Comparison of ENCODE assay signal across 8 cellular contexts in the genomic region with DNA sequence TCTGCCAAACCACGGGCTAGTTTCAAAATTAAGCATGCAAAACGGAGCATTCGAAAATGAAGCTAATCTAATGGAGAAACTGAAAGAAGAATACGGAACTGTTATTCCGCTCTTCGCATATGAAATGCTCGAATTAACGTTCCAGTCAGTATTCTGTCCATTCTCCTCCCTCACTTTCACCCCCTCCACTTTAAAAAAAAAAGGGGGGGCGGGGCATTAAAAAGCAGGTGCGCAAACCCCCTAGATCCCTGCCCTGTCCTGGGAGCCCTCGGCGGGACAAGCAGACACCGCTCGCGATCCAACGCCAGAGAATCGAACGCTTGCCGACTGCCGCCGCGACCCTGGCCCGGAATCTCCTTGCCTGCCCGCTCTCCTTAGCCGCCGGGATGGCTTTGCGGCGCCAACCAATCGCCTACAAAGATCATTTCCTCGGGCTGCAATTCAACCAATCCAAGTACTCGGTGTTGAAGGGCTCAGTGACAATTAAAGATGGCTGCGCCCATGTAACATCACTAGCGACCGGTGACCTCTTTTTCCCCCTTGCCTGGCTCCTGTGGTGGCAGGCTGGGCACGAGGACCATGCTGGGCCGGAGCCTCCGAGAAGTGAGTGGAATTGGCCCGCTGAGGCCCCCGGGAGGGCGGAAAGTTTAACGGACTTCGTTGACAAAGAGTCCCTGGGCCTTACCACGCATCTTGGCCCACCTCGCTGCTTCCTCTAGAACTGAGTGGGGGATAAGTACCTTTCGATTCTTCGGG. TPM values are rescaled to one million over a fixed set of nuclear protein-coding genes. Genes with fewer than 3 reads are reported as not detected.
DNase-seq lines count a peak whose midpoint lies in the region; ATAC-seq and TF ChIP-seq lines count a peak whose summit lies in the region.

A gene with protein sequence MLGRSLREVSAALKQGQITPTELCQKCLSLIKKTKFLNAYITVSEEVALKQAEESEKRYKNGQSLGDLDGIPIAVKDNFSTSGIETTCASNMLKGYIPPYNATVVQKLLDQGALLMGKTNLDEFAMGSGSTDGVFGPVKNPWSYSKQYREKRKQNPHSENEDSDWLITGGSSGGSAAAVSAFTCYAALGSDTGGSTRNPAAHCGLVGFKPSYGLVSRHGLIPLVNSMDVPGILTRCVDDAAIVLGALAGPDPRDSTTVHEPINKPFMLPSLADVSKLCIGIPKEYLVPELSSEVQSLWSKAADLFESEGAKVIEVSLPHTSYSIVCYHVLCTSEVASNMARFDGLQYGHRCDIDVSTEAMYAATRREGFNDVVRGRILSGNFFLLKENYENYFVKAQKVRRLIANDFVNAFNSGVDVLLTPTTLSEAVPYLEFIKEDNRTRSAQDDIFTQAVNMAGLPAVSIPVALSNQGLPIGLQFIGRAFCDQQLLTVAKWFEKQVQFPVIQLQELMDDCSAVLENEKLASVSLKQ (plus strand): TSS at position 476 of the 756 bp plus-strand sequence. CDS start 104 bp downstream, at position 580.
A gene with protein sequence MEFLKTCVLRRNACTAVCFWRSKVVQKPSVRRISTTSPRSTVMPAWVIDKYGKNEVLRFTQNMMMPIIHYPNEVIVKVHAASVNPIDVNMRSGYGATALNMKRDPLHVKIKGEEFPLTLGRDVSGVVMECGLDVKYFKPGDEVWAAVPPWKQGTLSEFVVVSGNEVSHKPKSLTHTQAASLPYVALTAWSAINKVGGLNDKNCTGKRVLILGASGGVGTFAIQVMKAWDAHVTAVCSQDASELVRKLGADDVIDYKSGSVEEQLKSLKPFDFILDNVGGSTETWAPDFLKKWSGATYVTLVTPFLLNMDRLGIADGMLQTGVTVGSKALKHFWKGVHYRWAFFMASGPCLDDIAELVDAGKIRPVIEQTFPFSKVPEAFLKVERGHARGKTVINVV (minus strand): TSS at position 396 of the 756 bp plus-strand sequence. CDS start 477 bp downstream, outside the sequence.

- no peaks in the 10 kb centered on the region for H3K27me3 Mint-ChIP-seq in T-helper 2 cell treated with Interferon-gamma antibody and Interleukin-4, amounts not matched to agents 5 μg/mL and 100 μg/mL, for 36 hours (ENCODE audit: low read depth)

- ATAC-seq in GM18502 (IDR thresholded peaks at IDR 0.05; ENCODE audit: poor library complexity, unreplicated experiment), result peak; percentile 84
- peak; percentile 73 for ATAC-seq in HG02938 (IDR thresholded peaks at IDR 0.05; ENCODE audit: unreplicated experiment)
- ATAC-seq in right cardiac atrium, result peak; percentile 99 to 100

- H3K4me3 Mint-ChIP-seq in T-helper 2 cell treated with Interferon-gamma antibody and Interleukin-4, amounts not matched to agents 5 μg/mL and 100 μg/mL, for 36 hours, result peak within 1 kb of the TSS; percentile 90

- no peaks in the 10 kb centered on the region for H3K9me3 Mint-ChIP-seq in T-helper 2 cell treated with Interferon-gamma antibody and Interleukin-4, amounts not matched to agents 5 μg/mL and 100 μg/mL, for 36 hours

- no peak for TF ChIP-seq CTCF in ascending aorta (IDR thresholded peaks at IDR 0.05)
- TF ChIP-seq CTCF in vagina (IDR thresholded peaks at IDR 0.05), result no peak

- H3K4me1 Mint-ChIP-seq in T-helper 2 cell treated with Interferon-gamma antibody and Interleukin-4, amounts not matched to agents 5 μg/mL and 100 μg/mL, for 36 hours (ENCODE audit: low read depth), result peaks cover 44% of the 10 kb centered on the region

- DNase-seq in NCI-H1694 treated with DMSO at 0.1 percent for 48 hours (lab: John Stamatoyannopoulos, UW) (peak; percentile 89), ascending aorta (ENCODE audit: low spot score in 2 of 2) (peak; percentile 47 to 92), right cardiac atrium (peak; percentile 84 to 92 (median 91)), putamen (ENCODE audit: low spot score) (peak; percentile 91), vagina (ENCODE audit: extremely low spot score in 2 of 2) (peak in 1 of 2 donors; percentile 90)
- DNase-seq in T-helper 2 cell treated with Interferon-gamma antibody and Interleukin-4, amounts not matched to agents 5 μg/mL and 100 μg/mL, for 36 hours (ENCODE audit: low spot score), result peak; percentile 84

- peak within 1 kb of the TSS; percentile 95 for H3K27ac Mint-ChIP-seq in T-helper 2 cell treated with Interferon-gamma antibody and Interleukin-4, amounts not matched to agents 5 μg/mL and 100 μg/mL, for 36 hours

- H3K36me3 Mint-ChIP-seq in T-helper 2 cell treated with Interferon-gamma antibody and Interleukin-4, amounts not matched to agents 5 μg/mL and 100 μg/mL, for 36 hours (ENCODE audit: low read depth), result peaks cover 16% of the 10 kb centered on the region

- H3K9me3 ChIP-seq in ascending aorta (no peaks in the 10 kb centered on the region), right cardiac atrium (ENCODE audit: control insufficient read depth, low read length) (no peaks in the 10 kb centered on the region), vagina (no peaks in the 10 kb centered on the region)

- H3K36me3 ChIP-seq in ascending aorta (no peaks in the 10 kb centered on the region), vagina (no peaks in the 10 kb centered on the region)

- peaks cover 0 to 7% of the 10 kb centered on the region in 2 donors for H3K4me1 ChIP-seq in ascending aorta
- peaks cover 2% of the 10 kb centered on the region for H3K4me1 ChIP-seq in right cardiac atrium (ENCODE audit: control insufficient read depth, insufficient read depth, low read length)
- peaks cover 24% of the 10 kb centered on the region for H3K4me1 ChIP-seq in vagina

- peak within 1 kb of the TSS; percentile 68 to 71 for H3K27ac ChIP-seq in ascending aorta
- H3K27ac ChIP-seq in right cardiac atrium (ENCODE audit: low read length), result peak within 1 kb of the TSS; percentile 86
- peak within 1 kb of the TSS; percentile 57 for H3K27ac ChIP-seq in vagina

- TF ChIP-seq POLR2A in vagina (IDR thresholded peaks at IDR 0.05), result peak in 1 of 2 donors; percentile 26

- H3K27me3 ChIP-seq in ascending aorta (no peaks in the 10 kb centered on the region), right cardiac atrium (ENCODE audit: control insufficient read depth, insufficient read depth) (no peaks in the 10 kb centered on the region), vagina (no peaks in the 10 kb centered on the region)

- intact Hi-C loops in ascending aorta (cut with DNase I) (loop anchor here (1.0 kb wide), 2 partner anchors 110 to 304 kb away; a partner anchor contains a TSS), right cardiac atrium (cut with DNase I) (no loop called here), vagina (cut with DNase I) (no loop called here)

- peak within 1 kb of the TSS; percentile 64 to 91 for H3K4me3 ChIP-seq in ascending aorta
- H3K4me3 ChIP-seq in right cardiac atrium (ENCODE audit: low read length), result peak within 1 kb of the TSS; percentile 99
- H3K4me3 ChIP-seq in vagina, result peak within 1 kb of the TSS; percentile 80 to 98

- under 1% methylated on average over 46 of the region's 46 CpGs for WGBS in right cardiac atrium

RNA-seq across cellular contexts. Expression of the first gene that starts in this region (rescaled TPM):
- 3.9 TPM for total RNA-seq in ascending aorta
- total RNA-seq in right cardiac atrium, result 10 to 100 TPM in 3 of 4 donors, 1 to 10 TPM in 1; 9.6 to 17.9 (median 12.0) TPM
- 10.4 TPM for polyA plus RNA-seq in right cardiac atrium
- total RNA-seq in vagina, result 6.1 TPM

RNA-seq across cellular contexts. Expression of the second gene that starts in this region (rescaled TPM):
- total RNA-seq in ascending aorta, result 0.43 TPM
- 10 to 100 TPM in 3 of 4 donors, 1 to 10 TPM in 1; 9.5 to 15.7 (median 11.8) TPM for total RNA-seq in right cardiac atrium
- polyA plus RNA-seq in right cardiac atrium, result 17.4 TPM
- 2.9 TPM for total RNA-seq in vagina
